ENCODE assay signal across 8 cellular contexts in the genomic region with DNA sequence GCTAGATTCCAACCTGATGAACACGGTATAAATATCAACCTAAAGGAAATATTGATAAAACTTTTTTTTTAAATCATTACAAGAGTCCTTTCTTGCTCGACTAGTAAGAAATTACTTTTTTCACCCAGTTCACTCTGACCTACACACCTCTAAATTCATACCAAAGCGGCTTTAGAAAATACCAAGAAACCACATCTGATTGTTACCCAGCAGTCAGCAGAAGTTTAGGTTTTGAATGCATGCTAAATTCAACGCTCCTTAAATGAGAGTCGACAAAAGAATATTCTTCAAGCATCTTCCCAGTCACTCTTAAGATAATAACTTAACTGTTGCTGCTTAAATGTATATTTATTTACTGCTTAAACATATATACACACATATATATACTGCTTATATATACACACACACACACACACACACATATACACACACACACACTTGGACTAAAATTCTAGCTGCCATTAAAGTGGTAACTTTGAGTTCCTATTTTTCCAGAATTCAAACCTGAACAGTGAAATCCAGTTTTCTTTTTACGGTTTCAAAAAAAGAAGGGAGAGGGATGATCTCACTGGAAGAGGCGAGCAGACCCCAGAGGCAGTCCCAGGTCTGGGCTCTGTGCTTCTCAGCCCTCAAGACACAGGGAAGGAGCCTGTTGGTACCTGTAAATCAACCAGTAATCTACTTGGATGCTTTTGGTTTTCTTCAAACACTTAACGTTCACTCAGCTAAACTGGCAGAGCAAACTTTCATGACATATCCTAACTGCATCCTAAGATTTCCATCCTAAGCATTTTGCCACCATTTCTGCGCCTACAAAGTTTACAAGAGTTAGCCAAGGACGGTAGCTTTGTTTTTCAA. TPM values are rescaled to one million over a fixed set of nuclear protein-coding genes. Genes with fewer than 3 reads are reported as not detected.
DNase-seq lines count a peak whose midpoint lies in the region; ATAC-seq, FAIRE-seq and TF ChIP-seq lines count a peak whose summit lies in the region.

No MANE protein-coding gene starts in this region.

- no peak for TF ChIP-seq POLR2A in A549 (IDR thresholded peaks at IDR 0.05; ENCODE audit: low read length)
- no peak for TF ChIP-seq POLR2A in GM12878 (IDR thresholded peaks at IDR 0.05; ENCODE audit: low read depth, low read length)

- H3K9ac ChIP-seq in HUES6 (ENCODE audit: low read length), result peak overlapping the region; percentile 87
- H3K9ac ChIP-seq in GM12878 (ENCODE audit: control insufficient read depth, insufficient read depth, low read length), result peak overlapping the region; percentile 90
- H3K9ac ChIP-seq in mesendoderm (ENCODE audit: low read length), result peak overlapping the region; percentile 95

- H3K4me3 ChIP-seq in A549 (peak overlapping the region; percentile 99), HUES6 (ENCODE audit: low read depth, low read length) (peak overlapping the region; percentile 82), GM12878 (peak overlapping the region; percentile 87), mesendoderm (ENCODE audit: low read length) (peak overlapping the region; percentile 58)

- H3K27me3 ChIP-seq in HUES6 (ENCODE audit: control insufficient read depth, insufficient read depth, low read length) (no peaks in the 10 kb centered on the region), GM12878 (replicated peaks in 1 of 2; ENCODE audit: control insufficient read depth in 2 of 2, insufficient read depth in 2 of 2, low read length in 1 of 2) (no peaks in the 10 kb centered on the region), mesendoderm (ENCODE audit: insufficient read depth, low read length, poor library complexity) (no peaks in the 10 kb centered on the region)

- no peak overlapping the region for H4K8ac ChIP-seq in mesendoderm (ENCODE audit: low read depth, low read length)

- no peak for DNase-seq in A549 (ENCODE audit: low read depth in 1 of 2, low spot score in 1 of 2)
- DNase-seq in GM12878 (ENCODE audit: low read depth, low spot score), result no peak
- DNase-seq in mesendoderm, result peak; percentile 45
- DNase-seq in SW480 (ENCODE audit: low spot score), result no peak
- DNase-seq in NCI-H187 (lab: John Stamatoyannopoulos, UW), result no peak
- DNase-seq in ureter (ENCODE audit: low spot score), result no peak
- DNase-seq in mesenteric fat pad (ENCODE audit: low spot score), result no peak

- H4K20me1 ChIP-seq in GM12878 (ENCODE audit: control insufficient read depth, insufficient read depth), result no peaks in the 10 kb centered on the region

- FAIRE-seq in A549 (lab: Jason Lieb, UNC) (no peak), GM12878 (lab: Jason Lieb, UNC) (no peak)

- no peak for TF ChIP-seq EP300 in A549 (IDR thresholded peaks at IDR 0.05)
- TF ChIP-seq EP300 in GM12878 (IDR thresholded peaks at IDR 0.05; ENCODE audit: borderline replicate concordance in 1 of 2, control insufficient read depth in 1 of 2, low read depth in 2 of 2, low read length in 2 of 2), result no peak

- no peak overlapping the region for H3K23ac ChIP-seq in mesendoderm (ENCODE audit: low read length)

- CTCF ChIA-PET in A549 (lab: Yijun Ruan, JAX), result interaction anchor here (0.7 kb wide), 1 partner anchor 129 kb away, joined by 3 read pairs; no protein-coding TSS in a partner anchor
- CTCF ChIA-PET in GM12878 (lab: Yijun Ruan, JAX), result interaction anchor here (0.6 to 2.0 kb wide), 7 partner anchors 12 to 1140 kb away, joined by 3 to 9 read pairs (median 3); no protein-coding TSS in a partner anchor

- no peak overlapping the region for H4K5ac ChIP-seq in mesendoderm (ENCODE audit: low read length)

- H3K4me1 ChIP-seq in A549 (peaks cover 54% of the 10 kb centered on the region), HUES6 (ENCODE audit: control insufficient read depth, insufficient read depth, low read length) (peaks cover 48% of the 10 kb centered on the region), GM12878 (ENCODE audit: control insufficient read depth, insufficient read depth, low read length) (peaks cover 20% of the 10 kb centered on the region), mesendoderm (ENCODE audit: control insufficient read depth, low read depth, low read length) (peaks cover 13% of the 10 kb centered on the region)

- POLR2A ChIA-PET in A549 (lab: Yijun Ruan, JAX), result no interaction called here
- POLR2A ChIA-PET in GM12878 (lab: Charles Lee), result interaction anchor here (0.6 to 1.7 kb wide), 6 partner anchors 11 to 71 kb away, joined by 3 to 5 read pairs (median 4); no protein-coding TSS in a partner anchor

- no peak overlapping the region for H2AFZ ChIP-seq in GM12878 (ENCODE audit: control insufficient read depth, low read depth, low read length)

- H2BK5ac ChIP-seq in mesendoderm (ENCODE audit: low read length), result no peak overlapping the region

- in situ Hi-C loops in GM12878 (cut with MboI), result no loop called here

- SMC1A ChIA-PET in GM12878 (lab: Charles Lee; ENCODE audit: uncharacterized antibody, unreplicated experiment), result interaction anchor here (0.5 to 1.4 kb wide), 7 partner anchors 8 to 74 kb away, joined by 3 to 6 read pairs (median 3); no protein-coding TSS in a partner anchor

- H3K36me3 ChIP-seq in HUES6 (ENCODE audit: control insufficient read depth, insufficient read depth, low read length) (no peaks in the 10 kb centered on the region), GM12878 (ENCODE audit: control insufficient read depth in 2 of 2, insufficient read depth in 2 of 2, low read length in 1 of 2) (no peaks in the 10 kb centered on the region), mesendoderm (ENCODE audit: control insufficient read depth, insufficient read depth, low read length) (no peaks in the 10 kb centered on the region)

- no TSS peak for BruUV-seq in GM12878 (replicated peaks; lab: Mats Ljungman, UMichigan)

- RAD21 ChIA-PET in GM12878 (lab: Charles Lee; ENCODE audit: unreplicated experiment), result interaction anchor here (0.7 to 1.5 kb wide), 5 partner anchors 30 to 92 kb away, joined by 3 to 4 read pairs (median 3); no protein-coding TSS in a partner anchor

- no peak overlapping the region for H2AK5ac ChIP-seq in mesendoderm (ENCODE audit: low read length)

- H3K9me3 ChIP-seq in A549, result no peaks in the 10 kb centered on the region
- H3K9me3 ChIP-seq in HUES6 (ENCODE audit: control insufficient read depth, insufficient read depth, low read depth, low read length), result no peaks in the 10 kb centered on the region
- no peaks in the 10 kb centered on the region for H3K9me3 ChIP-seq in GM12878 (replicated peaks; ENCODE audit: control insufficient read depth, insufficient read depth, low read length)

- H3K4me2 ChIP-seq in A549 (peak overlapping the region; percentile 84), GM12878 (ENCODE audit: control insufficient read depth, insufficient read depth) (peak overlapping the region; percentile 84), mesendoderm (ENCODE audit: low read length) (peak overlapping the region; percentile 94)

- no peak overlapping the region for H3K18ac ChIP-seq in mesendoderm (ENCODE audit: low read length)

- H2BK15ac ChIP-seq in mesendoderm (replicated peaks; ENCODE audit: low read depth), result no peak overlapping the region

- peak overlapping the region; percentile 97 for H3K56ac ChIP-seq in mesendoderm (ENCODE audit: low read length)

- intact Hi-C loops in GM12878 (cut with micrococcal nuclease; ENCODE audit: unreplicated experiment), result loop anchor here (10.0 kb wide), 1 partner anchor 850 kb away; no protein-coding TSS in a partner anchor

- WGBS in A549 (ENCODE audit: missing lambda C conversion rate), result 31% methylated on average over 10 of the region's 10 CpGs
- WGBS in GM12878 (ENCODE audit: insufficient coverage, insufficient replicate concordance, low lambda C conversion rate, missing lambda C conversion rate), result 5% methylated on average over 10 of the region's 10 CpGs
- WGBS in mesendoderm (ENCODE audit: extremely low coverage, insufficient coverage, low lambda C conversion rate), result no CpG with 5 or more reads among the region's 10 CpGs

- TF ChIP-seq RAD21 in A549 (conservative IDR thresholded peaks at IDR 0.05 in 1 of 2, IDR thresholded peaks at IDR 0.05 in 1 of 2) (no peak), GM12878 (IDR thresholded peaks at IDR 0.05; ENCODE audit: insufficient read depth, low read depth, low read length) (no peak)

- H3K79me2 ChIP-seq in GM12878 (ENCODE audit: control insufficient read depth, insufficient read depth, low read length), result peaks cover 66% of the 10 kb centered on the region
- peaks cover 62% of the 10 kb centered on the region for H3K79me2 ChIP-seq in mesendoderm (ENCODE audit: control insufficient read depth, insufficient read depth, low read length)

- H3K27ac ChIP-seq in A549 (peak overlapping the region; percentile 99 to 100), HUES6 (ENCODE audit: low read depth, low read length) (peak overlapping the region; percentile 90; the same call in 1 of the 2 replicates), GM12878 (ENCODE audit: control insufficient read depth, insufficient read depth) (peak overlapping the region; percentile 81), mesendoderm (ENCODE audit: low read depth, low read length) (no peak overlapping the region)

- no peak overlapping the region for H3K4ac ChIP-seq in mesendoderm (ENCODE audit: low read depth, low read length)

- ATAC-seq in A549 (no peak), GM12878 (no peak)

- H3K79me1 ChIP-seq in mesendoderm (ENCODE audit: low read length), result peaks cover 21% of the 10 kb centered on the region

- no peak overlapping the region for H2BK120ac ChIP-seq in mesendoderm (ENCODE audit: low read depth, low read length)

- TF ChIP-seq CTCF in A549 (IDR thresholded peaks at IDR 0.05), result no peak
- TF ChIP-seq CTCF in GM12878 (IDR thresholded peaks at IDR 0.05 in 2 of 3, conservative IDR thresholded peaks at IDR 0.05 in 1 of 3; ENCODE audit: control insufficient read depth in 2 of 3, extremely low read depth in 1 of 3, insufficient read depth in 1 of 3, low read depth in 3 of 3, low read length in 3 of 3), result no peak

RNA-seq across cellular contexts. Expression of a gene that starts 1.7 kb away (rescaled TPM):
- polyA plus RNA-seq in A549 (2011; rRNA removed) (55.6 and 58.9 TPM in 2 replicates), A549 (2017; fragmentation: RNase III; extraction: RNeasy Plus Mini Kit Qiagen cat#74134 plus additional on column Dnase treatment) (42.1 to 46.1 TPM (median 42.2 TPM) in 3 replicates), GM12878 (2011; rRNA removed) (56.7 and 70.4 TPM in 2 replicates), GM12878 (2014; fragmentation: Illumina TruSeq; extraction: Trizol) (115 and 132 TPM in 2 replicates), GM12878 (2014; fragmentation: Nextera tagmentation; extraction: Ambion mirVana) (10 to 100 TPM in 1 of 2 experiments, 1 to 10 TPM in 1; 9.9 to 19.1 TPM), GM12878 (2014; rRNA removed) (49.5 and 53.6 TPM in 2 replicates), GM12878 (2016; fragmentation: Nextera tagmentation; extraction: Ambion mirVana) (1 to 10 TPM; 7.5 to 8.2 TPM)
- 27.2 and 27.4 TPM in 2 replicates for polyA plus RNA-seq in A549 (2012; cell fraction: cytosol; rRNA removed)
- 14.7 and 22.7 TPM in 2 replicates for polyA plus RNA-seq in A549 (2012; cell fraction: nucleus; rRNA removed)
- 31.2 and 32.1 TPM in 2 replicates for polyA minus RNA-seq in A549 (2011; rRNA and poly(A)+ RNA removed)
- 91.0 and 96.5 TPM in 2 replicates for total RNA-seq in GM12878 (2013; cell fraction: nucleolus; rRNA removed)
- total RNA-seq in GM12878 (2014; rRNA removed) (52.2 and 61.7 TPM in 2 replicates), GM12878 (2014; rRNA removed; fragmentation: Illumina TruSeq; extraction: Trizol) (66.3 and 68.6 TPM in 2 replicates), GM12878 (2021) (87.0 and 88.1 TPM in 2 replicates), ureter (160 TPM), mesenteric fat pad (62.7 TPM)
- 66.2 TPM for polyA plus RNA-seq in GM12878 (2011; ENCODE audit: low read depth)
- polyA plus RNA-seq in GM12878 (2011; cell fraction: cytosol; rRNA removed), result 43.2 and 61.8 TPM in 2 replicates
- polyA plus RNA-seq in GM12878 (2011; cell fraction: nucleus; rRNA removed), result 59.5 and 64.2 TPM in 2 replicates
- 87.5 and 98.1 TPM in 2 replicates for polyA plus RNA-seq in GM12878 (2012)
- 30.6 and 38.6 TPM in 2 replicates for polyA minus RNA-seq in GM12878 (2011; rRNA and poly(A)+ RNA removed)
- 15.6 and 23.4 TPM in 2 replicates for polyA minus RNA-seq in GM12878 (2011; cell fraction: cytosol; rRNA and poly(A)+ RNA removed)
- 29.5 and 49.8 TPM in 2 replicates for polyA minus RNA-seq in GM12878 (2011; cell fraction: nucleus; rRNA and poly(A)+ RNA removed)
- polyA plus RNA-seq in mesendoderm (2013, experiment 1 of 2), result 143 TPM
- polyA plus RNA-seq in mesendoderm (2013, experiment 2 of 2), result 145 TPM
